ENCODE assay signal across 2 cellular contexts in genomic region chr2:203790134-203790533, GRCh38.
TF ChIP-seq lines count a peak whose summit lies in the region.

No MANE protein-coding gene starts in this region.

TF ChIP-seq in SK-N-SH, 30 proteins besides CTCF, POLR2A, EP300 and RAD21 (continued from another document):
- TF ChIP-seq MEF2A (IDR thresholded peaks at IDR 0.05; ENCODE audit: borderline replicate concordance, low read depth), result no peak
- no peak for TF ChIP-seq NFIC (IDR thresholded peaks at IDR 0.05; ENCODE audit: borderline replicate concordance)
- no peak for TF ChIP-seq USF1 (IDR thresholded peaks at IDR 0.05; ENCODE audit: borderline replicate concordance, low read depth)
- no peak for TF ChIP-seq NRF1 (IDR thresholded peaks at IDR 0.05; ENCODE audit: low read depth, low read length)

TF ChIP-seq in SK-N-SH treated with all-trans-retinoic acid at 6 μM for 48 hours, 23 proteins besides CTCF, POLR2A, EP300 and RAD21 (continued from another document):
- TF ChIP-seq POU6F1 (CRISPR knock-in tag; IDR thresholded peaks at IDR 0.05; ENCODE audit: borderline replicate concordance, low read depth) (no peak), ISL1 (CRISPR knock-in tag; IDR thresholded peaks at IDR 0.05) (no peak), PPARA (CRISPR knock-in tag; IDR thresholded peaks at IDR 0.05; ENCODE audit: borderline replicate concordance) (no peak), ZNF70 (CRISPR knock-in tag; IDR thresholded peaks at IDR 0.05) (no peak), TOX (CRISPR knock-in tag; IDR thresholded peaks at IDR 0.05; ENCODE audit: borderline replicate concordance) (no peak), OSR1 (CRISPR knock-in tag; IDR thresholded peaks at IDR 0.05) (no peak), BACH2 (CRISPR knock-in tag; IDR thresholded peaks at IDR 0.05; ENCODE audit: borderline replicate concordance) (no peak), CREB5 (CRISPR knock-in tag; IDR thresholded peaks at IDR 0.05; ENCODE audit: low read depth) (no peak), SNAI2 (CRISPR knock-in tag; IDR thresholded peaks at IDR 0.05) (no peak), ESRRG (CRISPR knock-in tag; IDR thresholded peaks at IDR 0.05) (no peak)
